In the genomic region with DNA sequence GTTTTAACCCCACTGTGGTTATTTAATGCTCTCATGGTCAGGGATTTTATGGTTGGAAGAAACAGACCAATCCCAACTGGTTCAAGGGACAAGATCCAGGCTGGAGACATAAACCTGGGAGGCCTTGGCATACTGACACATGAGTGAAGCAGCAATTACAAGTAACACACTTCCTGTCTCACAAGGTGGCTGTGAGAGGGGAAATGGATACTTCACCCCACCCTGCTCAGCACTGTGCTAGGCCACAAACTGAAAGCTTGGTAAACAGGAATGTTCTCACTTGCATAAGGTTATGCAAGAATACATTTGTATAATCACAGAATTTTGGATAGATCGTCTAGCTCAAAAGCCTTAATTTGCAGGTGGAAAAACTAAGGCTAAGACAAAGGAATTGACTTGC, we compare ENCODE assay signal across 13 cellular contexts.
DNase-seq lines count a peak whose midpoint lies in the region; TF ChIP-seq lines count a peak whose summit lies in the region.
"Had no signal": no experiment of that assay in that cellular context is flagged by ENCODE, and none has a peak within 500 bp of the region (broad histone marks: within the 10 kb centered on the region; RNA-seq: fewer than 3 reads in every experiment).

No MANE protein-coding gene starts in this region.

- H3K27me3 ChIP-seq in Loucy (ENCODE audit: insufficient read depth, low read length, poor library complexity, severe bottlenecking) (no peaks in the 10 kb centered on the region), mucosa of rectum (ENCODE audit: control insufficient read depth in 2 of 2, insufficient read depth in 2 of 2, low read length in 2 of 2) (no peaks in the 10 kb centered on the region), BE2C (no peaks in the 10 kb centered on the region)

- peaks cover 48% of the 10 kb centered on the region for H3K4me1 Mint-ChIP-seq in CD14-positive monocyte

- peaks cover 0 to 1% (median 0%) of the 10 kb centered on the region in 7 donors for H3K9me3 Mint-ChIP-seq in CD14-positive monocyte

- no peaks in the 10 kb centered on the region for H3K9me2 ChIP-seq in Loucy (replicated peaks; ENCODE audit: low read depth, low read length)

- no peaks in the 10 kb centered on the region for H3F3A ChIP-seq in Loucy (ENCODE audit: low read depth)

- H3K4me3 Mint-ChIP-seq in CD14-positive monocyte = peak overlapping the region in 1 of 2 donors; percentile 86
- H3K4me3 Mint-ChIP-seq: activated naive CD8-positive, alpha-beta T cell had no signal

- peak overlapping the region; percentile 50 for H3K4me2 ChIP-seq in Loucy (ENCODE audit: low read depth, low read length, poor library complexity, severe bottlenecking)

- no peak for TF ChIP-seq CTCF in CD14-positive monocyte (IDR thresholded peaks at IDR 0.05)
- TF ChIP-seq CTCF in Loucy (conservative IDR thresholded peaks at IDR 0.05; ENCODE audit: low read length) = no peak
- no peak for TF ChIP-seq CTCF in choroid plexus epithelial cell (conservative IDR thresholded peaks at IDR 0.05; ENCODE audit: low read depth, low read length)
- no peak for TF ChIP-seq CTCF in BE2C (IDR thresholded peaks at IDR 0.05; ENCODE audit: low read depth, low read length)

- peak overlapping the region; percentile 7 for H2AFZ ChIP-seq in Loucy (ENCODE audit: low read length)

- H3K36me3 Mint-ChIP-seq in CD14-positive monocyte = peaks cover 0 to 2% of the 10 kb centered on the region in 2 donors
- H3K36me3 Mint-ChIP-seq: activated naive CD8-positive, alpha-beta T cell had no signal

- intact Hi-C loops in CD14-positive monocyte (cut with micrococcal nuclease) = no loop called here

- H3K9ac ChIP-seq in Loucy (ENCODE audit: low read depth, low read length, poor library complexity, severe bottlenecking) (no peak overlapping the region), mucosa of rectum (ENCODE audit: low read depth in 1 of 2, low read length in 2 of 2) (no peak overlapping the region)

- peak overlapping the region; percentile 1 for H3K4me3 ChIP-seq in Loucy (ENCODE audit: low read length, poor library complexity, severe bottlenecking)
- no peak overlapping the region for H3K4me3 ChIP-seq in choroid plexus epithelial cell (ENCODE audit: low read depth, low read length)
- no peak overlapping the region for H3K4me3 ChIP-seq in mucosa of rectum (ENCODE audit: low read length in 2 of 2)
- no peak overlapping the region for H3K4me3 ChIP-seq in BE2C (ENCODE audit: low read depth, low read length)

- H4K20me1 ChIP-seq in Loucy (ENCODE audit: insufficient read depth, low read length, poor library complexity, severe bottlenecking) = no peaks in the 10 kb centered on the region

- H3K9me3 ChIP-seq in Loucy (ENCODE audit: insufficient read depth, low read depth, low read length) = no peaks in the 10 kb centered on the region
- H3K9me3 ChIP-seq in mucosa of rectum (ENCODE audit: control insufficient read depth in 2 of 2, low read length in 2 of 2) = no peaks in the 10 kb centered on the region
- no peaks in the 10 kb centered on the region for H3K9me3 ChIP-seq in BE2C

- peak overlapping the region; percentile 15 to 56 for H3K27ac ChIP-seq in mucosa of rectum (ENCODE audit: low read depth in 2 of 2, low read length in 2 of 2)
- H3K27ac ChIP-seq: C4-2B had no signal

- H3K27ac Mint-ChIP-seq in CD14-positive monocyte = peak overlapping the region in 6 of 7 donors; percentile 77 to 90 (median 86)
- H3K27ac Mint-ChIP-seq: activated naive CD8-positive, alpha-beta T cell had no signal

- no peak for DNase-seq in CD14-positive monocyte (ENCODE audit: low spot score)
- DNase-seq in choroid plexus epithelial cell (ENCODE audit: low read depth) = peak; percentile 79
- DNase-seq in A172 (ENCODE audit: low spot score) = no peak
- no peak for DNase-seq in DMS 273 treated with DMSO at 0.1 percent for 48 hours (lab: John Stamatoyannopoulos, UW)
- no peak for DNase-seq in T-helper 9 cell
- DNase-seq in BE2C = no peak
- DNase-seq: islet precursor cell; NCI-H446 treated with DMSO at 0.1 percent for 48 hours; stimulated activated naive CD4-positive, alpha-beta T cell had no signal

- H3K36me3 ChIP-seq in Loucy (ENCODE audit: insufficient read depth, low read length) = no peaks in the 10 kb centered on the region
- no peaks in the 10 kb centered on the region for H3K36me3 ChIP-seq in mucosa of rectum (ENCODE audit: control insufficient read depth in 2 of 2, insufficient read depth in 2 of 2, low read length in 2 of 2)
- no peaks in the 10 kb centered on the region for H3K36me3 ChIP-seq in BE2C

- H3K4me1 ChIP-seq in Loucy (ENCODE audit: insufficient read depth, low read length, poor library complexity, severe bottlenecking) (peaks cover 46% of the 10 kb centered on the region), mucosa of rectum (ENCODE audit: control insufficient read depth in 2 of 2, insufficient read depth in 2 of 2, low read length in 2 of 2) (no peaks in the 10 kb centered on the region), BE2C (no peaks in the 10 kb centered on the region)

- peaks cover 0 to 3% (median 2%) of the 10 kb centered on the region in 3 donors for H3K27me3 Mint-ChIP-seq in CD14-positive monocyte (ENCODE audit: low read depth in 3 of 3)

- H3K79me2 ChIP-seq in Loucy (ENCODE audit: insufficient read depth, low read length) = no peaks in the 10 kb centered on the region
